17 cellular contexts compared by ENCODE assay signal in the genomic region with DNA sequence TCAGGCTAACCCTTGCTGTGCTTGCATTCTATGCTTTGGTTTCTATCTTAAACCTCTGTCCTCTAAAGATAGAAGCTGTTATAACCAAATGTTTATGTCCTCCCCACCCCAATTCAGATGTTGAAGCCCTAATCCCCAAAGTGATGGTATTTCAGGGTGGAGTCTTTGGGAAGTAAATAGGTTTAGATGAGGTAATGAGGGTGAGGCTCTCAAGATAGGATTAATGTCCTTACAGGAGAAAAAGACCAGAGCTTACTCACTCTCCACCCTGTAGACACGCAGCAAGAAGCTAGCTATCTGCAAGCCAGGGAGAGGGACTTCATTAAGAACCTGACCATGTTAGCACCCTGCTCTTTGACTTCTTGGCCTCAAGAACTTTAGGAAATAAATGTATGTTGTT.
DNase-seq lines count a peak whose midpoint lies in the region; FAIRE-seq and TF ChIP-seq lines count a peak whose summit lies in the region.
"Had no signal": no experiment of that assay in that cellular context is flagged by ENCODE, and none has a peak within 500 bp of the region (broad histone marks: within the 10 kb centered on the region; RNA-seq: fewer than 3 reads in every experiment).

No MANE protein-coding gene starts in this region.

- no peak overlapping the region for H3K27ac Mint-ChIP-seq in CD14-positive monocyte
- H3K27ac Mint-ChIP-seq: IgD-negative memory B cell had no signal

- no peak overlapping the region for H3K18ac ChIP-seq in mesendoderm (ENCODE audit: low read length)

- H3K9ac ChIP-seq in mesendoderm (ENCODE audit: low read length), result no peak overlapping the region

- H4K5ac ChIP-seq in mesendoderm (ENCODE audit: low read length), result no peak overlapping the region

- H3K4me3 ChIP-seq in bronchial epithelial cell (ENCODE audit: low read depth, low read length) (no peak overlapping the region), mesendoderm (ENCODE audit: low read length) (no peak overlapping the region)
- H3K4me3 ChIP-seq: Peyer's patch had no signal

- H3K79me1 ChIP-seq in mesendoderm (ENCODE audit: low read length), result no peaks in the 10 kb centered on the region

- H3K4me3 Mint-ChIP-seq in CD14-positive monocyte, result no peak overlapping the region
- H3K4me3 Mint-ChIP-seq: IgD-negative memory B cell had no signal

- peaks cover 0 to 4% (median 2%) of the 10 kb centered on the region in 7 donors for H3K9me3 Mint-ChIP-seq in CD14-positive monocyte

- intact Hi-C loops in CD14-positive monocyte (cut with micrococcal nuclease), result no loop called here

- no CpG with 5 or more reads among the region's 1 CpG for WGBS in mesendoderm (ENCODE audit: extremely low coverage, insufficient coverage, low lambda C conversion rate)

- H3K4me1 Mint-ChIP-seq in CD14-positive monocyte, result no peaks in the 10 kb centered on the region
- H3K4me1 Mint-ChIP-seq: IgD-negative memory B cell had no signal

- H3K27me3 ChIP-seq in bronchial epithelial cell (ENCODE audit: control insufficient read depth, insufficient read depth, low read length), result no peaks in the 10 kb centered on the region
- no peaks in the 10 kb centered on the region for H3K27me3 ChIP-seq in mesendoderm (ENCODE audit: insufficient read depth, low read length, poor library complexity)
- H3K27me3 ChIP-seq: Peyer's patch had no signal

- no peak overlapping the region for H3K23ac ChIP-seq in mesendoderm (ENCODE audit: low read length)

- FAIRE-seq in bronchial epithelial cell (lab: Jason Lieb, UNC), result no peak
- FAIRE-seq: GM12892 had no signal

- no peak overlapping the region for H3K27ac ChIP-seq in mesendoderm (ENCODE audit: low read depth, low read length)
- H3K27ac ChIP-seq: Peyer's patch had no signal

- H3K36me3 ChIP-seq in bronchial epithelial cell (ENCODE audit: control insufficient read depth, insufficient read depth, low read length) (no peaks in the 10 kb centered on the region), mesendoderm (ENCODE audit: control insufficient read depth, insufficient read depth, low read length) (no peaks in the 10 kb centered on the region)
- H3K36me3 ChIP-seq: Peyer's patch had no signal

- no peaks in the 10 kb centered on the region for H3K79me2 ChIP-seq in mesendoderm (ENCODE audit: control insufficient read depth, insufficient read depth, low read length)

- no peaks in the 10 kb centered on the region for H3K4me1 ChIP-seq in mesendoderm (ENCODE audit: control insufficient read depth, low read depth, low read length)
- H3K4me1 ChIP-seq: Peyer's patch had no signal

- no peak for TF ChIP-seq CTCF in bronchial epithelial cell (IDR thresholded peaks at IDR 0.05; ENCODE audit: insufficient read depth, low read length, severe bottlenecking)
- no peak for TF ChIP-seq CTCF in CD14-positive monocyte (IDR thresholded peaks at IDR 0.05)

- H3K4ac ChIP-seq in mesendoderm (ENCODE audit: low read depth, low read length), result no peak overlapping the region

- H2AK5ac ChIP-seq in mesendoderm (ENCODE audit: low read length), result no peak overlapping the region

- DNase-seq in NCI-H69 (lab: John Stamatoyannopoulos, UW), result peak; percentile 48
- peak; percentile 41 for DNase-seq in bronchial epithelial cell (ENCODE audit: low read depth)
- peak; percentile 86 for DNase-seq in mesendoderm
- DNase-seq in NCI-H2227 treated with DMSO at 0.1 percent for 48 hours (lab: John Stamatoyannopoulos, UW), result no peak
- DNase-seq in CD14-positive monocyte (ENCODE audit: low spot score), result no peak
- DNase-seq in T1000 (lab: John Stamatoyannopoulos, UW), result no peak
- DNase-seq in NCI-H1436 treated with DMSO at 0.1 percent for 48 hours (lab: John Stamatoyannopoulos, UW), result no peak
- DNase-seq: ACHN, C1 segment of cervical spinal cord, DMS79, H7, NCI-H1092 treated with DMSO at 0.1 percent for 48 hours, NCI-H1694, NCI-H510A treated with DMSO at 0.1 percent for 48 hours, Peyer's patch had no signal

- no peak overlapping the region for H2BK15ac ChIP-seq in mesendoderm (replicated peaks; ENCODE audit: low read depth)

- H3K56ac ChIP-seq in mesendoderm (ENCODE audit: low read length), result no peak overlapping the region

- H3K36me3 Mint-ChIP-seq in CD14-positive monocyte, result no peaks in the 10 kb centered on the region
- H3K36me3 Mint-ChIP-seq: IgD-negative memory B cell had no signal

- no peak overlapping the region for H3K4me2 ChIP-seq in mesendoderm (ENCODE audit: low read length)

- no peak overlapping the region for H2BK5ac ChIP-seq in mesendoderm (ENCODE audit: low read length)

- peaks cover 0 to 1% (median 1%) of the 10 kb centered on the region in 3 donors for H3K27me3 Mint-ChIP-seq in CD14-positive monocyte (ENCODE audit: low read depth in 3 of 3)
- H3K27me3 Mint-ChIP-seq: IgD-negative memory B cell had no signal

- no peak overlapping the region for H4K8ac ChIP-seq in mesendoderm (ENCODE audit: low read depth, low read length)

- no peak overlapping the region for H2BK120ac ChIP-seq in mesendoderm (ENCODE audit: low read depth, low read length)

Comparison
In these comparisons a context has a peak if more than half of its experiments do, and no peak if none do; other contexts are left out.
1. DNase-seq: peak in NCI-H69 (single experiment), bronchial epithelial cell (single experiment) and mesendoderm (single experiment); none in NCI-H2227 treated with DMSO at 0.1 percent for 48 hours (single experiment), CD14-positive monocyte (single experiment), T1000 (single experiment) and NCI-H1436 treated with DMSO at 0.1 percent for 48 hours (single experiment).